8 cellular contexts compared by ENCODE assay signal in the genomic region with DNA sequence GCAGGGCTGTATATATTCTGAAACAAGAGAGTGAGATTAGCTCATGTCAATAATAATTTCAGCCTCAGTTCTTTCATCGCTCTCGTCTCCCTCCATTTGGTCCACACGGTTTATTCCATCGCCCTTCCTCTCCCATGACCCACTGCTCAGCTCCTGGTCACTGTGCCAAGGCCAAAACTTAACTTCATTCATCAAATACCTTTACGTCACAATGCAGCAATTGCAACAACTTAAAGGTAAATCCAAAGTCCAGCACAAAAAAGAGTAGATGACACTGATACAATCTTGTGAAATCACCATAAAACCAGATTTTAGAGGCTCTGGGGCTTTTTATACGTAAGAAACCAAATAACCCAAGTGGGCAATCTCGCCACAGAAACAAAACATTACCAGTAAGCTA.
"Had no signal": no experiment of that assay in that cellular context is flagged by ENCODE, and none has a peak within 500 bp of the region (broad histone marks: within the 10 kb centered on the region; RNA-seq: fewer than 3 reads in every experiment).

No MANE protein-coding gene starts in this region.

- H3K4me3 ChIP-seq: adrenal gland, colonic mucosa, heart left ventricle, transverse colon had no signal

- H3K27me3 ChIP-seq: adrenal gland, colonic mucosa, foreskin keratinocyte, heart left ventricle, transverse colon had no signal

- H3K27ac ChIP-seq: colonic mucosa, foreskin keratinocyte, heart left ventricle, transverse colon had no signal

- H3K9me3 ChIP-seq: adrenal gland, colonic mucosa, heart left ventricle, transverse colon had no signal

- ATAC-seq: activated T-cell treated with anti-CD3 and anti-CD28 coated beads, Interleukin-2, amount 50 U/mL, for 4 hours; foreskin keratinocyte; heart left ventricle had no signal

- H3K9me3 Mint-ChIP-seq: activated T-cell treated with anti-CD3 and anti-CD28 coated beads, Interleukin-2, amount 50 U/mL, for 4 hours; neural crest cell had no signal

- H3K4me1 ChIP-seq: foreskin keratinocyte had no signal

- DNase-seq: activated T-cell treated with anti-CD3 and anti-CD28 coated beads, Interleukin-2, amount 50 U/mL, for 4 hours; adrenal gland; colonic mucosa; foreskin keratinocyte; T-helper 9 cell; transverse colon had no signal

- H3K36me3 ChIP-seq: adrenal gland, colonic mucosa, transverse colon had no signal

- H3K4me3 Mint-ChIP-seq: activated T-cell treated with anti-CD3 and anti-CD28 coated beads, Interleukin-2, amount 50 U/mL, for 4 hours; neural crest cell had no signal
